ENCODE assay signal across 25 cellular contexts in genomic region chr2:158989165-158989564, GRCh38.
"Had no signal": no experiment of that assay in that cellular context is flagged by ENCODE, and none has a peak within 500 bp of the region (broad histone marks: within the 10 kb centered on the region; RNA-seq: fewer than 3 reads in every experiment).

No MANE protein-coding gene starts in this region.

- H3K4me1 Mint-ChIP-seq: activated CD4-positive, alpha-beta memory T cell treated with anti-CD3 and anti-CD28 coated beads, Interleukin-2, amount 10 ng/mL, durations not matched to agents 7 days and 5 days; activated naive CD8-positive, alpha-beta T cell treated with anti-CD3 and anti-CD28 coated beads for 36 hours; activated T-helper 17 cell treated with anti-CD3 and anti-CD28 coated beads, Interleukin-2, amount 50 U/mL, for 72 hours; T-cell had no signal

- H3K4me3 ChIP-seq: cardiac muscle cell, Peyer's patch had no signal

- H3K27me3 ChIP-seq: brain microvascular endothelial cell, cardiac muscle cell, Peyer's patch had no signal

- DNase-seq: activated CD4-positive, alpha-beta memory T cell treated with anti-CD3 and anti-CD28 coated beads, Interleukin-2, amount 10 ng/mL, durations not matched to agents 7 days and 5 days; activated CD4-positive, alpha-beta T cell treated with anti-CD3 and anti-CD28 coated beads, Interleukin-2, amount 50 U/mL, for 1 hour; activated CD4-positive, CD25-positive, alpha-beta regulatory T cell; activated gamma-delta T cell; activated naive CD4-positive, alpha-beta T cell treated with anti-CD3 and anti-CD28 coated beads for 36 hours; activated naive CD8-positive, alpha-beta T cell treated with anti-CD3 and anti-CD28 coated beads for 36 hours; activated T-cell treated with anti-CD3 and anti-CD28 coated beads for 4 hours; activated T-cell treated with anti-CD3 and anti-CD28 coated beads, Interleukin-2, amount 50 U/mL, for 48 hours; brain microvascular endothelial cell; Karpas-422; NCI-H1105 treated with DMSO at 0.1 percent for 48 hours; NCI-H146; NCI-H187 treated with DMSO at 0.1 percent for 48 hours; NCI-H2171 treated with DMSO at 0.1 percent for 48 hours; NCI-H226; NCI-H526 treated with DMSO at 0.1 percent for 48 hours; NCI-H82; Peyer's patch; SHP77 treated with DMSO at 0.1 percent for 48 hours; T-cell; T-helper 2 cell; T1000 had no signal

- H3K9me3 ChIP-seq: Peyer's patch had no signal

- H3K36me3 Mint-ChIP-seq: activated naive CD8-positive, alpha-beta T cell treated with anti-CD3 and anti-CD28 coated beads for 36 hours; T-cell had no signal

- H3K9me3 Mint-ChIP-seq: activated CD4-positive, alpha-beta memory T cell treated with anti-CD3 and anti-CD28 coated beads, Interleukin-2, amount 10 ng/mL, durations not matched to agents 7 days and 5 days; activated naive CD4-positive, alpha-beta T cell treated with anti-CD3 and anti-CD28 coated beads for 36 hours; activated naive CD8-positive, alpha-beta T cell treated with anti-CD3 and anti-CD28 coated beads for 36 hours; activated T-helper 17 cell treated with anti-CD3 and anti-CD28 coated beads, Interleukin-2, amount 50 U/mL, for 72 hours; T-cell had no signal

- ATAC-seq: activated T-helper 17 cell treated with anti-CD3 and anti-CD28 coated beads, Interleukin-2, amount 50 U/mL, for 72 hours; T-cell had no signal

- H3K27ac Mint-ChIP-seq: activated CD4-positive, alpha-beta memory T cell treated with anti-CD3 and anti-CD28 coated beads, Interleukin-2, amount 10 ng/mL, durations not matched to agents 7 days and 5 days; activated naive CD4-positive, alpha-beta T cell treated with anti-CD3 and anti-CD28 coated beads for 36 hours; activated naive CD8-positive, alpha-beta T cell treated with anti-CD3 and anti-CD28 coated beads for 36 hours; activated T-helper 17 cell treated with anti-CD3 and anti-CD28 coated beads, Interleukin-2, amount 50 U/mL, for 72 hours; T-cell had no signal

- H3K36me3 ChIP-seq: brain microvascular endothelial cell, cardiac muscle cell, Peyer's patch had no signal

- H3K4me3 Mint-ChIP-seq: activated CD4-positive, alpha-beta memory T cell treated with anti-CD3 and anti-CD28 coated beads, Interleukin-2, amount 10 ng/mL, durations not matched to agents 7 days and 5 days; activated naive CD4-positive, alpha-beta T cell treated with anti-CD3 and anti-CD28 coated beads for 36 hours; activated naive CD8-positive, alpha-beta T cell treated with anti-CD3 and anti-CD28 coated beads for 36 hours; activated T-helper 17 cell treated with anti-CD3 and anti-CD28 coated beads, Interleukin-2, amount 50 U/mL, for 72 hours; T-cell had no signal

- H3K27ac ChIP-seq: brain microvascular endothelial cell, cardiac muscle cell, Peyer's patch, VCaP had no signal
